In genomic region chr17:45782889-45783592, GRCh38 we compare ENCODE assay signal across 9 cellular contexts. TPM values are rescaled to one million over a fixed set of nuclear protein-coding genes. Genes with fewer than 3 reads are reported as not detected.
DNase-seq lines count a peak whose midpoint lies in the region; ATAC-seq, FAIRE-seq and TF ChIP-seq lines count a peak whose summit lies in the region.
"Had no signal": no experiment of that assay in that cellular context is flagged by ENCODE, and none has a peak within 500 bp of the region (broad histone marks: within the 10 kb centered on the region; RNA-seq: fewer than 3 reads in every experiment).

No MANE protein-coding gene starts in this region.

- H2AFZ ChIP-seq in astrocyte (ENCODE audit: low read depth, low read length), result no peak overlapping the region

- no peaks in the 10 kb centered on the region for H4K20me1 ChIP-seq in astrocyte (ENCODE audit: insufficient read depth, low read length)

- H3K4me1 Mint-ChIP-seq in astrocyte (ENCODE audit: low read depth, unreplicated experiment), result peaks cover 3% of the 10 kb centered on the region

- H3K4me2 ChIP-seq in astrocyte (ENCODE audit: low read length), result peak overlapping the region; percentile 76

- H3K4me3 Mint-ChIP-seq in astrocyte (ENCODE audit: unreplicated experiment), result peak overlapping the region; percentile 76

- peak overlapping the region; percentile 68 for H3K4me3 ChIP-seq in NT2/D1 (ENCODE audit: insufficient read length, low read depth)
- H3K4me3 ChIP-seq in astrocyte (ENCODE audit: insufficient read depth, low read depth, low read length), result no peak overlapping the region
- peak overlapping the region in 1 of 2 donors; percentile 30 for H3K4me3 ChIP-seq in left lung
- H3K4me3 ChIP-seq in tibial artery, result peak overlapping the region in 1 of 2 donors; percentile 28

- TF ChIP-seq CTCF in astrocyte (IDR thresholded peaks at IDR 0.05; ENCODE audit: insufficient read depth, low read depth, low read length) (no peak), left lung (IDR thresholded peaks at IDR 0.05) (peak in 1 of 2 donors; percentile 13), tibial artery (IDR thresholded peaks at IDR 0.05) (peak in 1 of 2 experiments; percentile 26)

- H3K9me3 ChIP-seq in NT2/D1 (ENCODE audit: insufficient read depth, low read length) (no peaks in the 10 kb centered on the region), astrocyte (ENCODE audit: insufficient read depth, low read depth, low read length) (no peaks in the 10 kb centered on the region), left lung (no peaks in the 10 kb centered on the region), tibial artery (no peaks in the 10 kb centered on the region)
- H3K9me3 ChIP-seq: neutrophil had no signal

- peak; percentile 58 for ATAC-seq in left lung
- ATAC-seq in GM21717 (IDR thresholded peaks at IDR 0.05; ENCODE audit: unreplicated experiment), result no peak

- peak overlapping the region; percentile 69 for H3K9ac ChIP-seq in NT2/D1 (ENCODE audit: insufficient read length, low read depth)
- no peak overlapping the region for H3K9ac ChIP-seq in astrocyte (ENCODE audit: low read length)

- H3K27me3 ChIP-seq in NT2/D1 (ENCODE audit: insufficient read depth, insufficient read length), result peaks cover 56% of the 10 kb centered on the region
- H3K27me3 ChIP-seq in astrocyte (ENCODE audit: insufficient read depth, low read length), result peaks cover 59% of the 10 kb centered on the region
- H3K27me3 ChIP-seq in left lung, result peaks cover 41 to 100% of the 10 kb centered on the region in 2 donors
- peaks cover 5 to 86% of the 10 kb centered on the region in 2 donors for H3K27me3 ChIP-seq in tibial artery

- no peaks in the 10 kb centered on the region for H3K36me3 Mint-ChIP-seq in astrocyte (ENCODE audit: low read depth, unreplicated experiment)

- H3K36me3 ChIP-seq in NT2/D1 (ENCODE audit: insufficient read depth, insufficient read length, low read length) (no peaks in the 10 kb centered on the region), astrocyte (ENCODE audit: insufficient read depth, low read length) (no peaks in the 10 kb centered on the region), left lung (no peaks in the 10 kb centered on the region), tibial artery (no peaks in the 10 kb centered on the region)
- H3K36me3 ChIP-seq: neutrophil had no signal

- H3K79me2 ChIP-seq in astrocyte (ENCODE audit: insufficient read depth, low read length), result no peaks in the 10 kb centered on the region

- intact Hi-C loops in left lung (cut with DNase I), result no loop called here
- intact Hi-C loops in tibial artery (cut with DNase I; ENCODE audit: low total_unique reads), result no loop called here

- H3K4me1 ChIP-seq in NT2/D1 (ENCODE audit: insufficient read depth, insufficient read length) (peaks cover 14% of the 10 kb centered on the region), astrocyte (ENCODE audit: insufficient read depth, low read length) (peaks cover 9% of the 10 kb centered on the region), left lung (peaks cover 16 to 26% of the 10 kb centered on the region in 2 donors), tibial artery (peaks cover 7 to 25% (median 22%) of the 10 kb centered on the region in 4 donors)

- no peaks in the 10 kb centered on the region for H3K9me3 Mint-ChIP-seq in astrocyte (ENCODE audit: unreplicated experiment)

- no peak overlapping the region for H3K27ac Mint-ChIP-seq in astrocyte (ENCODE audit: unreplicated experiment)

- peaks cover 63% of the 10 kb centered on the region for H3K27me3 Mint-ChIP-seq in astrocyte (ENCODE audit: low read depth, unreplicated experiment)

- FAIRE-seq in GM12891 (lab: Jason Lieb, UNC) (no peak), astrocyte (lab: Jason Lieb, UNC) (no peak)

- H3K27ac ChIP-seq in astrocyte (ENCODE audit: low read depth, low read length), result no peak overlapping the region
- H3K27ac ChIP-seq in left lung, result no peak overlapping the region
- no peak overlapping the region for H3K27ac ChIP-seq in tibial artery
- H3K27ac ChIP-seq: neutrophil had no signal

- DNase-seq in GM12891 (ENCODE audit: insufficient read length, low spot score) (peak; percentile 49), NT2/D1 (ENCODE audit: low read depth, low spot score) (no peak), astrocyte (ENCODE audit: low read depth) (no peak), left lung (peak in 1 of 2 donors; percentile 72), tibial artery (no peak), NCI-H128 (lab: John Stamatoyannopoulos, UW; ENCODE audit: unreplicated experiment) (no peak)
- DNase-seq in stimulated activated CD8-positive, alpha-beta memory T cell treated with anti-CD3 and anti-CD28 coated beads, Interleukin-15, amount 100 ng/mL, for 24 hours (ENCODE audit: low read depth), result peak; percentile 29

- TF ChIP-seq POLR2A in GM12891 (IDR thresholded peaks at IDR 0.05; ENCODE audit: low read depth, low read length), result no peak

TF ChIP-seq in GM12891, 5 proteins besides CTCF, POLR2A, EP300 and RAD21:
- TF ChIP-seq POLR2AphosphoS5 (IDR thresholded peaks at IDR 0.05; ENCODE audit: low read depth, low read length) (no peak), POU2F2 (IDR thresholded peaks at IDR 0.05; ENCODE audit: low read depth, low read length) (no peak), PAX5 (IDR thresholded peaks at IDR 0.05; ENCODE audit: insufficient read depth, low read length, severe bottlenecking) (no peak), TAF1 (IDR thresholded peaks at IDR 0.05; ENCODE audit: low read depth, low read length) (no peak), SPI1 (IDR thresholded peaks at IDR 0.05; ENCODE audit: low read depth, low read length) (no peak)

RNA-seq across cellular contexts. Expression of gene CRHR1, which starts 1.1 kb away (rescaled TPM):
- polyA plus RNA-seq in GM12891 (2012; ENCODE audit: low read depth, missing spikeins), result not detected
- total RNA-seq in astrocyte, result 0.20 and 0.38 TPM in 2 replicates
- not detected for total RNA-seq in left lung

Comparison
In these comparisons a context has a peak if more than half of its experiments do, and no peak if none do; other contexts are left out.
1. DNase-seq: peak in GM12891 (single experiment) and stimulated activated CD8-positive, alpha-beta memory T cell treated with anti-CD3 and anti-CD28 coated beads, Interleukin-15, amount 100 ng/mL, for 24 hours (single experiment); none in NT2/D1 (single experiment), astrocyte (single experiment), tibial artery (0 of 2) and NCI-H128 (single experiment).